ENCODE assay signal across 8 cellular contexts in the genomic region with DNA sequence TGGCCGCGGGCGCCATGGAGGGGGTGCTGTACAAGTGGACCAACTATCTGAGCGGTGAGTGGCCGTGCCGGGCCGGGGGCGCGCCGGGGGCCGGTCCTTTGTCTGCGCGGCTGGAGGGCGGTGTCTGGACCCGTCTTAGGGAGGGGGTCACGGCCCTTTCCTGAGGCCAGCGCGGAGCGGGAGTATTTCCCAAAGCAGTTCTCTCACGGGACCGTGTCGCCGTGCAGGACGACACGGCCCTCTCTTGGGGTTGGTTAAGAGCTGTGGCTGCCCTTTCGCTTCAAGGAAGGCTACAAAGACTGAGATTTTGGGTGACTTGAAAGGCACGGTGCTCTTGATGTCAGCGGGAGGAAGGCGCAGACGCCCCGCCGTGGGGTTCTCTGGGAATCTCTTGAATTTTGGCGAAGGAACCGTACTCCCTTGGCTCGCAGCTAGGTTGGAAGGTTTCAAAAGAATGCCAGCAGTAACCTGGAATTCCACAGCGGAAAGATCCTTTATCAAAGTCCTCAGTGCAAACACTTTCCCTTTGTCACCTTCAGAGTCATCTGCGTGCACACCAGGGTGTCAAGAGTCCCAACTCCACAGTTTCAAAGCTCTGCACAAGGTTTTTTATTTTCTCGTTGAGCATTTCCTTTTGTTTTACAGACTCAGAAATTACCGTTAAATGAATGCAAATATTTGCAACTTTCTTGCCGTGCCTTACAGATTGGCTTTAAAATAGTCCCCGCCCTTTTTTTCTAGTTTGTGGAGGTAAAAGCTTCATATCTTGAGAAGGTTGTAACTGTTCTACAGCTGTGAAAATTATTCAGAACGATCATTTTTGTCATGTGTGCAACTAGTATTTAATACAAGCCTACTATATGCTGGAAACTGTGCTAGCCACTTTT. TPM values are rescaled to one million over a fixed set of nuclear protein-coding genes. Genes with fewer than 3 reads are reported as not detected.
A peak's percentile ranks its signal among the peaks of the same experiment; 100 is the strongest.
DNase-seq lines count a peak whose midpoint lies in the region; ATAC-seq, FAIRE-seq and TF ChIP-seq lines count a peak whose summit lies in the region.
"Had no signal": no experiment of that assay in that cellular context is flagged by ENCODE, and none has a peak within 500 bp of the region (broad histone marks: within the 10 kb centered on the region; RNA-seq: fewer than 3 reads in every experiment).

No MANE protein-coding gene starts in this region.

- H2BK12ac ChIP-seq in H1 (ENCODE audit: low read depth, low read length), result no peak overlapping the region

- H4K91ac ChIP-seq in H1 (replicated peaks; ENCODE audit: insufficient read length, low read length), result peak overlapping the region; percentile 39

- peak overlapping the region in 3 of 4 experiments; percentile 15 to 62 (median 57); a peak in 6 of 7 replicates for H3K9ac ChIP-seq in H1 (replicated peaks in 1 of 4; ENCODE audit: extremely low read depth in 1 of 4, low read depth in 3 of 4, low read length in 3 of 4)
- H3K9ac ChIP-seq in mesendoderm (ENCODE audit: low read length), result peak overlapping the region; percentile 94

- H3K4me2 ChIP-seq in H1 (ENCODE audit: insufficient read depth in 1 of 2, low read depth in 2 of 2, low read length in 2 of 2) (peak overlapping the region; percentile 85 to 96), mesendoderm (ENCODE audit: low read length) (peak overlapping the region; percentile 86)

- H2BK5ac ChIP-seq in H1 (ENCODE audit: low read depth, low read length) (no peak overlapping the region), mesendoderm (ENCODE audit: low read length) (peak overlapping the region; percentile 32)

- no peak overlapping the region for H2BK120ac ChIP-seq in H1 (replicated peaks; ENCODE audit: low read depth, low read length)
- no peak overlapping the region for H2BK120ac ChIP-seq in mesendoderm (ENCODE audit: low read depth, low read length)

- ATAC-seq in GM21360 (IDR thresholded peaks at IDR 0.05; ENCODE audit: unreplicated experiment) (peak; percentile 15), HG03521 (IDR thresholded peaks at IDR 0.05; ENCODE audit: unreplicated experiment) (peak; percentile 13), T-helper 17 cell (peak; percentile 11)

- H3K4me3 Mint-ChIP-seq in T-helper 17 cell, result no peak overlapping the region

- H3K4me1 ChIP-seq in H1 (replicated peaks in 1 of 4; ENCODE audit: control insufficient read depth in 3 of 4, insufficient read depth in 4 of 4, low read length in 3 of 4) (peaks cover 0 to 13% (median 5%) of the 10 kb centered on the region in 4 experiments; a peak in 5 of 7 replicates), mesendoderm (ENCODE audit: control insufficient read depth, low read depth, low read length) (peaks cover 13% of the 10 kb centered on the region), tibial artery (peaks cover 0 to 59% (median 38%) of the 10 kb centered on the region in 4 donors)

- H3K27ac Mint-ChIP-seq in T-helper 17 cell, result no peak overlapping the region

- peaks cover 0 to 10% of the 10 kb centered on the region in 2 experiments for H4K20me1 ChIP-seq in H1 (replicated peaks in 1 of 2; ENCODE audit: control insufficient read depth in 1 of 2, insufficient read depth in 2 of 2, low read length in 2 of 2)

- 1% methylated on average over 37 of the region's 42 CpGs; no CpG with 5 or more reads in 1 of the 2 experiments for WGBS in H1 (ENCODE audit: extremely low coverage in 1 of 2, insufficient coverage in 1 of 2, insufficient read length in 1 of 2, insufficient replicate concordance in 2 of 2, low coverage in 1 of 2, low lambda C conversion rate in 2 of 2, missing lambda C conversion rate in 1 of 2), 2 experiments
- no CpG with 5 or more reads among the region's 42 CpGs for WGBS in mesendoderm (ENCODE audit: extremely low coverage, insufficient coverage, low lambda C conversion rate)

- H3K79me2 ChIP-seq in H1 (ENCODE audit: control insufficient read depth in 1 of 2, insufficient read depth in 2 of 2, low read length in 2 of 2) (peaks cover 8 to 69% of the 10 kb centered on the region in 2 experiments), mesendoderm (ENCODE audit: control insufficient read depth, insufficient read depth, low read length) (peaks cover 54% of the 10 kb centered on the region)

- peak overlapping the region; percentile 46; the same call in 1 of the 2 replicates for H3K27ac ChIP-seq in H1 (ENCODE audit: low read depth, low read length)
- peak overlapping the region; percentile 96 for H3K27ac ChIP-seq in mesendoderm (ENCODE audit: low read depth, low read length)
- H3K27ac ChIP-seq in tibial artery, result peak overlapping the region; percentile 91 to 92

- TF ChIP-seq POLR2A in H1 (IDR thresholded peaks at IDR 0.05; ENCODE audit: control extremely low read depth in 1 of 2, low read depth in 2 of 2, low read length in 2 of 2), result no peak

- peaks cover 11% of the 10 kb centered on the region for H3K23me2 ChIP-seq in H1 (ENCODE audit: low read depth, low read length)

- H3K4me1 Mint-ChIP-seq in T-helper 17 cell, result peaks cover 23% of the 10 kb centered on the region

- H3K36me3 Mint-ChIP-seq in T-helper 17 cell (ENCODE audit: low read depth), result no peaks in the 10 kb centered on the region

- H2AFZ ChIP-seq in H1 (ENCODE audit: low read length), result 0 out of 2 replicates have a peak overlapping the region, but pooled peaks have one; percentile 15

- H2BK15ac ChIP-seq in H1 (ENCODE audit: low read length), result no peak overlapping the region
- no peak overlapping the region for H2BK15ac ChIP-seq in mesendoderm (replicated peaks; ENCODE audit: low read depth)

- no peaks in the 10 kb centered on the region for H3K27me3 ChIP-seq in H1 (replicated peaks in 1 of 4; ENCODE audit: control insufficient read depth in 3 of 4, extremely low read depth in 1 of 4, insufficient read depth in 3 of 4, low read length in 3 of 4)
- no peaks in the 10 kb centered on the region for H3K27me3 ChIP-seq in mesendoderm (ENCODE audit: insufficient read depth, low read length, poor library complexity)
- H3K27me3 ChIP-seq in tibial artery, result no peaks in the 10 kb centered on the region

- peak overlapping the region; percentile 87 for H3K56ac ChIP-seq in H1 (replicated peaks; ENCODE audit: insufficient read length, low read depth, low read length)
- peak overlapping the region; percentile 89 for H3K56ac ChIP-seq in mesendoderm (ENCODE audit: low read length)

- no peaks in the 10 kb centered on the region for H3K27me3 Mint-ChIP-seq in T-helper 17 cell

- intact Hi-C loops in tibial artery (cut with DNase I; ENCODE audit: low total_unique reads), result loop anchor here (5.0 kb wide), 2 partner anchors 42 to 108 kb away; a partner anchor contains a TSS

- H3K23ac ChIP-seq in H1 (ENCODE audit: insufficient read length) (no peak overlapping the region), mesendoderm (ENCODE audit: low read length) (no peak overlapping the region)

- H3K9me3 ChIP-seq in T-helper 17 cell (ENCODE audit: control insufficient read depth, low read length, poor library complexity, severe bottlenecking), result no peaks in the 10 kb centered on the region
- H3K9me3 ChIP-seq in H1 (ENCODE audit: insufficient read depth in 2 of 2, low read depth in 1 of 2, low read length in 1 of 2), result no peaks in the 10 kb centered on the region
- H3K9me3 ChIP-seq in tibial artery, result no peaks in the 10 kb centered on the region

- H3K79me1 ChIP-seq in H1 (ENCODE audit: low read depth, low read length) (peaks cover 2% of the 10 kb centered on the region; the same call in 1 of the 2 replicates), mesendoderm (ENCODE audit: low read length) (peaks cover 21% of the 10 kb centered on the region)

- H3K4me3 ChIP-seq in H1 (ENCODE audit: extremely low read depth in 1 of 4, insufficient read depth in 2 of 4, low read depth in 3 of 4, low read length in 4 of 4) (peak overlapping the region; percentile 83 to 97 (median 90)), mesendoderm (ENCODE audit: low read length) (peak overlapping the region; percentile 98), tibial artery (peak overlapping the region; percentile 93 to 94)

- no peak overlapping the region for H3K4ac ChIP-seq in H1 (replicated peaks; ENCODE audit: insufficient read length, low read depth, low read length)
- peak overlapping the region; percentile 18 for H3K4ac ChIP-seq in mesendoderm (ENCODE audit: low read depth, low read length)

- CTCF ChIA-PET in H1 (lab: Charles Lee; ENCODE audit: partially characterized antibody), result interaction anchor here (0.6 to 1.7 kb wide), 5 partner anchors 18 to 51 kb away, joined by 3 to 5 read pairs (median 3); no protein-coding TSS in a partner anchor

- POLR2A ChIA-PET in H1 (lab: Charles Lee; ENCODE audit: partially characterized antibody), result interaction anchor here (0.7 to 1.6 kb wide), 7 partner anchors 12 to 78 kb away, joined by 3 to 7 read pairs (median 3); a partner anchor contains a TSS

- no peak for TF ChIP-seq EP300 in H1 (IDR thresholded peaks at IDR 0.05; ENCODE audit: borderline replicate concordance in 1 of 2, low read depth in 2 of 2, low read length in 2 of 2)

- TF ChIP-seq RAD21 in H1 (IDR thresholded peaks at IDR 0.05 in 1 of 2, conservative IDR thresholded peaks at IDR 0.05 in 1 of 2; ENCODE audit: low read depth in 2 of 2, low read length in 2 of 2), result no peak

- no peak overlapping the region for H3K14ac ChIP-seq in H1 (ENCODE audit: insufficient read length)

- DNase-seq in GDM1 (lab: John Stamatoyannopoulos, UW), result peak; percentile 45
- peak in 2 of 3 donors; percentile 4 to 29 for DNase-seq in T-helper 17 cell
- DNase-seq in H1 (ENCODE audit: low read depth in 1 of 2, low spot score in 2 of 2), result no peak
- peak; percentile 87 for DNase-seq in mesendoderm
- DNase-seq in tibial artery, result peak; percentile 37 to 78

- H2AK5ac ChIP-seq in H1 (ENCODE audit: low read depth, low read length) (no peak overlapping the region), mesendoderm (ENCODE audit: low read length) (no peak overlapping the region)

- TF ChIP-seq CTCF in H1 (IDR thresholded peaks at IDR 0.05; ENCODE audit: control extremely low read depth in 1 of 3, insufficient read depth in 1 of 3, low read depth in 1 of 3, low read length in 3 of 3), result no peak
- TF ChIP-seq CTCF in tibial artery (IDR thresholded peaks at IDR 0.05), result no peak

- no peaks in the 10 kb centered on the region for H3K36me3 ChIP-seq in H1 (ENCODE audit: control insufficient read depth in 2 of 4, insufficient read depth in 4 of 4, low read length in 3 of 4)
- H3K36me3 ChIP-seq in mesendoderm (ENCODE audit: control insufficient read depth, insufficient read depth, low read length), result peaks cover 2% of the 10 kb centered on the region
- H3K36me3 ChIP-seq in tibial artery, result no peaks in the 10 kb centered on the region

- no peak overlapping the region for H4K5ac ChIP-seq in H1 (ENCODE audit: insufficient read length, low read depth, low read length)
- no peak overlapping the region for H4K5ac ChIP-seq in mesendoderm (ENCODE audit: low read length)

- no peak overlapping the region for H2BK20ac ChIP-seq in H1 (ENCODE audit: low read length)

- H3K18ac ChIP-seq in H1 (ENCODE audit: extremely low read depth, low read length) (peak overlapping the region; percentile 44; the same call in 1 of the 2 replicates), mesendoderm (ENCODE audit: low read length) (peak overlapping the region; percentile 88)

- peak overlapping the region; percentile 72; the same call in 1 of the 2 replicates for H4K8ac ChIP-seq in H1 (ENCODE audit: extremely low read depth, insufficient read depth, low read length)
- no peak overlapping the region for H4K8ac ChIP-seq in mesendoderm (ENCODE audit: low read depth, low read length)

- peak; percentile 57 for FAIRE-seq in H1 (lab: Jason Lieb, UNC)
- FAIRE-seq: frontal cortex had no signal

RNA-seq across cellular contexts. Expression of a gene that starts 0.8 kb away (rescaled TPM):
- 1 to 10 TPM; 5.9 to 7.6 TPM for total RNA-seq in T-helper 17 cell
- total RNA-seq in H1 (2021; fragmentation: NEBNext Ultra II Directional; extraction: Animal tissue kit (Norgen Biotek cat#: 25700)), result 42.0 and 44.0 TPM in 2 replicates
- 6.6 and 10.7 TPM in 2 replicates for polyA plus RNA-seq in H1 (2011; rRNA removed)
- polyA plus RNA-seq in H1 (2011; cell fraction: cytosol; rRNA removed), result 11.9 TPM
- 9.0 TPM for polyA plus RNA-seq in H1 (2011; cell fraction: nucleus; rRNA removed)
- 12.6 to 22.0 TPM (median 17.5 TPM) in 4 replicates for polyA plus RNA-seq in H1 (2012, experiment 1 of 2)
- polyA plus RNA-seq in H1 (2012, experiment 2 of 2), result 1.7 TPM
- 17.8 TPM for polyA plus RNA-seq in H1 (2013, experiment 1 of 2)
- polyA plus RNA-seq in H1 (2013, experiment 2 of 2), result 16.9 TPM
- 25.3 and 34.8 TPM in 2 replicates for polyA minus RNA-seq in H1 (2011; rRNA and poly(A)+ RNA removed)
- 14.1 TPM for polyA minus RNA-seq in H1 (2011; cell fraction: cytosol; rRNA and poly(A)+ RNA removed)
- 37.1 TPM for polyA minus RNA-seq in H1 (2011; cell fraction: nucleus; rRNA and poly(A)+ RNA removed)
- 24.9 TPM for polyA plus RNA-seq in mesendoderm (2013, experiment 1 of 2)
- polyA plus RNA-seq in mesendoderm (2013, experiment 2 of 2), result 24.8 TPM

RNA-seq across cellular contexts. Expression of a gene that starts 2.5 kb away (rescaled TPM):
- 1 to 10 TPM; 5.1 to 7.4 TPM for total RNA-seq in T-helper 17 cell
- 20.2 and 20.7 TPM in 2 replicates for total RNA-seq in H1 (2021; fragmentation: NEBNext Ultra II Directional; extraction: Animal tissue kit (Norgen Biotek cat#: 25700))
- polyA plus RNA-seq in H1 (2011; rRNA removed), result 2.2 and 3.2 TPM in 2 replicates
- 5.4 TPM for polyA plus RNA-seq in H1 (2011; cell fraction: cytosol; rRNA removed)
- polyA plus RNA-seq in H1 (2011; cell fraction: nucleus; rRNA removed), result 1.1 TPM
- 4.8 to 12.2 TPM (median 8.4 TPM) in 4 replicates for polyA plus RNA-seq in H1 (2012, experiment 1 of 2)
- polyA plus RNA-seq in H1 (2012, experiment 2 of 2), result 0.84 TPM
- polyA plus RNA-seq in H1 (2013, experiment 1 of 2), result 18.6 TPM
- 25.1 TPM for polyA plus RNA-seq in H1 (2013, experiment 2 of 2)
- 7.9 and 12.5 TPM in 2 replicates for polyA minus RNA-seq in H1 (2011; rRNA and poly(A)+ RNA removed)
- polyA minus RNA-seq in H1 (2011; cell fraction: cytosol; rRNA and poly(A)+ RNA removed), result 3.2 TPM
- 8.8 TPM for polyA minus RNA-seq in H1 (2011; cell fraction: nucleus; rRNA and poly(A)+ RNA removed)
- 36.4 TPM for polyA plus RNA-seq in mesendoderm (2013, experiment 1 of 2)
- polyA plus RNA-seq in mesendoderm (2013, experiment 2 of 2), result 35.2 TPM

RNA-seq across cellular contexts. Expression of a gene that starts 39.4 kb away (rescaled TPM):
- total RNA-seq in T-helper 17 cell, result 1 to 10 TPM; 5.7 to 6.1 TPM
- total RNA-seq in H1 (2021; fragmentation: NEBNext Ultra II Directional; extraction: Animal tissue kit (Norgen Biotek cat#: 25700)), result 70.5 and 75.8 TPM in 2 replicates
- polyA plus RNA-seq in H1 (2011; rRNA removed), result 27.5 and 36.0 TPM in 2 replicates
- 40.2 TPM for polyA plus RNA-seq in H1 (2011; cell fraction: cytosol; rRNA removed)
- 33.7 TPM for polyA plus RNA-seq in H1 (2011; cell fraction: nucleus; rRNA removed)
- 48.4 to 57.9 TPM (median 50.8 TPM) in 4 replicates for polyA plus RNA-seq in H1 (2012, experiment 1 of 2)
- polyA plus RNA-seq in H1 (2012, experiment 2 of 2), result 4.6 TPM
- polyA plus RNA-seq in H1 (2013, experiment 1 of 2), result 46.3 TPM
- polyA plus RNA-seq in H1 (2013, experiment 2 of 2), result 47.2 TPM
- 81.7 and 98.3 TPM in 2 replicates for polyA minus RNA-seq in H1 (2011; rRNA and poly(A)+ RNA removed)
- polyA minus RNA-seq in H1 (2011; cell fraction: cytosol; rRNA and poly(A)+ RNA removed), result 42.4 TPM
- polyA minus RNA-seq in H1 (2011; cell fraction: nucleus; rRNA and poly(A)+ RNA removed), result 30.0 TPM
- 65.6 TPM for polyA plus RNA-seq in mesendoderm (2013, experiment 1 of 2)
- polyA plus RNA-seq in mesendoderm (2013, experiment 2 of 2), result 67.9 TPM

Comparison
In these comparisons a context has a peak if more than half of its experiments do, and no peak if none do; other contexts are left out.
1. DNase-seq: peak in GDM1 (single experiment), T-helper 17 cell (2 of 3), mesendoderm (single experiment) and tibial artery (2 of 2); none in H1 (0 of 2).
2. H3K27ac ChIP-seq: peak in every context shown above with its lines; median percentile 96 in mesendoderm; 92 in tibial artery; 46 in H1.
3. RNA of a gene that starts 39.4 kb away (total RNA-seq): 70.5 to 75.8 TPM in H1; 5.7 to 6.1 TPM in T-helper 17 cell; every median in the first group is over 10 times any median in the second.
4. Peak in every context shown above with its lines, with median percentiles within 50 percentile points of each other: ATAC-seq and H3K4me3 ChIP-seq.